Comparison of ENCODE assay signal across 27 cellular contexts in the genomic region with DNA sequence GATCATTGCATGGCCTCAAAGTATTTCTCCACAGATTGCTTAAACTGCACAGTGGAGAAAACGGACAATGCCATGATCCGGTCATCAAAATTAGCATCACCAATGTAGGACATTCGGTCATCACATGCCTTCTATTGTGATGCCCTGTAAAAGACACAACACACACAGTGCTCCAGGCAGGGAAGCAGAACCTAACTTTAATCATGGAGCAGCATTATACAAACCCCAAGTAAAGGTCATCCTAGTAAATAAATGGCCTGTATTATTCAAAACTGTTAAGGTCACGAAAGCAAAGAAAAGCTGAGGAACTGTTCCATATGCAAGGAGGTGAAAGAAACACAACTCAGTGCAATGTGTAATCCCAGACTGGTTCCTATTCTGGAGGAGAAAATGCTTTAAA. TPM values are rescaled to one million over a fixed set of nuclear protein-coding genes. Genes with fewer than 3 reads are reported as not detected.
A peak's percentile ranks its signal among the peaks of the same experiment; 100 is the strongest.
DNase-seq lines count a peak whose midpoint lies in the region; FAIRE-seq and TF ChIP-seq lines count a peak whose summit lies in the region.
"Had no signal": no experiment of that assay in that cellular context is flagged by ENCODE, and none has a peak within 500 bp of the region (broad histone marks: within the 10 kb centered on the region; RNA-seq: fewer than 3 reads in every experiment).

No MANE protein-coding gene starts in this region.

- peaks cover 10% of the 10 kb centered on the region for H3K27me3 Mint-ChIP-seq in neural crest cell (ENCODE audit: low read depth)
- peaks cover 3% of the 10 kb centered on the region for H3K27me3 Mint-ChIP-seq in activated naive CD4-positive, alpha-beta T cell treated with anti-CD3 and anti-CD28 coated beads for 36 hours (ENCODE audit: low read depth)

- H3K23me2 ChIP-seq in H1 (ENCODE audit: low read depth, low read length) = peaks cover 4% of the 10 kb centered on the region

- POLR2A ChIA-PET in H1 (lab: Charles Lee; ENCODE audit: partially characterized antibody) = no interaction called here

- H3K23ac ChIP-seq in H1 (ENCODE audit: insufficient read length) = no peak overlapping the region

- no peak overlapping the region for H2BK20ac ChIP-seq in H1 (ENCODE audit: low read length)

- H2BK5ac ChIP-seq in H1 (ENCODE audit: low read depth, low read length) = no peak overlapping the region

- H2AFZ ChIP-seq in H1 (ENCODE audit: low read length) = 0 out of 2 replicates have a peak overlapping the region, but pooled peaks have one; percentile 35

- H3K14ac ChIP-seq in H1 (ENCODE audit: insufficient read length) = no peak overlapping the region

- no peak overlapping the region for H2BK12ac ChIP-seq in H1 (ENCODE audit: low read depth, low read length)

- no peak for TF ChIP-seq EP300 in H1 (IDR thresholded peaks at IDR 0.05; ENCODE audit: borderline replicate concordance in 1 of 2, low read depth in 2 of 2, low read length in 2 of 2)

- DNase-seq in SK-MEL-5 (ENCODE audit: low read depth, low spot score) (peak; percentile 68), H1 (ENCODE audit: low read depth in 1 of 2, low spot score in 2 of 2) (no peak), neural crest cell (ENCODE audit: low read depth, low spot score) (no peak), urothelium cell line (ENCODE audit: low spot score) (no peak)
- DNase-seq in activated T-cell treated with anti-CD3 and anti-CD28 coated beads, Interleukin-2, amount 50 U/mL, for 1 hour = no peak
- DNase-seq in activated naive CD4-positive, alpha-beta T cell treated with anti-CD3 and anti-CD28 coated beads for 36 hours = no peak
- DNase-seq in activated naive CD4-positive, alpha-beta T cell treated with anti-CD3 and anti-CD28 coated beads, Interleukin-2, amount 50 U/mL, for 16 hours = no peak
- DNase-seq: AML-193; Caco-2; Calu3; CD4-positive, alpha-beta T cell; CD8-positive, alpha-beta T cell; DMS153; DMS53; DMS79; DND-41; EL; GDM1 had no signal

- H3K9me3 ChIP-seq in H1 (ENCODE audit: insufficient read depth in 2 of 2, low read depth in 1 of 2, low read length in 1 of 2) = no peaks in the 10 kb centered on the region; a peak in 1 of 4 replicates
- H3K9me3 ChIP-seq: A549, Caco-2 had no signal

- H3K27ac Mint-ChIP-seq in neural crest cell (ENCODE audit: unreplicated experiment) = no peak overlapping the region
- H3K27ac Mint-ChIP-seq in activated naive CD4-positive, alpha-beta T cell treated with anti-CD3 and anti-CD28 coated beads for 36 hours = no peak overlapping the region
- H3K27ac Mint-ChIP-seq: B cell; CD4-positive, alpha-beta T cell; CD8-positive, alpha-beta T cell had no signal

- no peak overlapping the region for H2BK15ac ChIP-seq in H1 (ENCODE audit: low read length)

- no peak overlapping the region for H3K4ac ChIP-seq in H1 (replicated peaks; ENCODE audit: insufficient read length, low read depth, low read length)

- H3K4me1 ChIP-seq in H1 (replicated peaks in 1 of 4; ENCODE audit: control insufficient read depth in 3 of 4, insufficient read depth in 4 of 4, low read length in 3 of 4) = no peaks in the 10 kb centered on the region
- H3K4me1 ChIP-seq: Caco-2 had no signal

- H4K8ac ChIP-seq in H1 (ENCODE audit: extremely low read depth, insufficient read depth, low read length) = no peak overlapping the region

- no peak overlapping the region for H3K4me2 ChIP-seq in H1 (ENCODE audit: insufficient read depth in 1 of 2, low read depth in 2 of 2, low read length in 2 of 2)
- H3K4me2 ChIP-seq: A549; BLaER1 treated with 17β-estradiol and CSF1 and Interleukin-3, amounts not matched to agents 10 nM and 100 nM had no signal

- 84% methylated on average over 4 of the region's 4 CpGs; no CpG with 5 or more reads in 1 of the 2 experiments for WGBS in H1 (ENCODE audit: extremely low coverage in 1 of 2, insufficient coverage in 1 of 2, insufficient read length in 1 of 2, insufficient replicate concordance in 2 of 2, low coverage in 1 of 2, low lambda C conversion rate in 2 of 2, missing lambda C conversion rate in 1 of 2), 2 experiments

- H3K9ac ChIP-seq in H1 (replicated peaks in 1 of 4; ENCODE audit: extremely low read depth in 1 of 4, low read depth in 3 of 4, low read length in 3 of 4) = 0 out of 7 replicates have a peak overlapping the region, but pooled peaks of 1 of the 4 experiments have one; percentile 11
- H3K9ac ChIP-seq: BLaER1 treated with 17β-estradiol and CSF1 and Interleukin-3, amounts not matched to agents 10 nM and 100 nM had no signal

- no peak overlapping the region for H3K4me3 ChIP-seq in H1 (ENCODE audit: extremely low read depth in 1 of 4, insufficient read depth in 2 of 4, low read depth in 3 of 4, low read length in 4 of 4)
- H3K4me3 ChIP-seq: A549; BLaER1 treated with 17β-estradiol and CSF1 and Interleukin-3, amounts not matched to agents 10 nM and 100 nM; GM12878 had no signal

- TF ChIP-seq CTCF in H1 (IDR thresholded peaks at IDR 0.05; ENCODE audit: control extremely low read depth in 1 of 3, insufficient read depth in 1 of 3, low read depth in 1 of 3, low read length in 3 of 3) (no peak), neural crest cell (conservative IDR thresholded peaks at IDR 0.05) (no peak)

- FAIRE-seq in H1 (lab: Jason Lieb, UNC) (no peak), urothelium cell line (lab: Jason Lieb, UNC) (peak; percentile 56)
- FAIRE-seq: A549, D721Med, GM12878, GM12892, GM18507 had no signal

- no peak overlapping the region for H2BK120ac ChIP-seq in H1 (replicated peaks; ENCODE audit: low read depth, low read length)

- H3K4me3 Mint-ChIP-seq in neural crest cell = peak overlapping the region; percentile 17
- no peak overlapping the region for H3K4me3 Mint-ChIP-seq in activated naive CD4-positive, alpha-beta T cell treated with anti-CD3 and anti-CD28 coated beads for 36 hours
- H3K4me3 Mint-ChIP-seq: B cell; CD4-positive, alpha-beta T cell; CD8-positive, alpha-beta T cell had no signal

- no peaks in the 10 kb centered on the region for H3K36me3 ChIP-seq in H1 (ENCODE audit: control insufficient read depth in 2 of 4, insufficient read depth in 4 of 4, low read length in 3 of 4)
- H3K36me3 ChIP-seq: BLaER1 treated with 17β-estradiol and CSF1 and Interleukin-3, amounts not matched to agents 10 nM and 100 nM had no signal

- in situ Hi-C loops in SK-MEL-5 (cut with HindIII; ENCODE audit: low pct_unique_long_range_greater_than_20kb, low sequenced_read_pairs) = no loop called here

- peaks cover 4% of the 10 kb centered on the region for H3K36me3 Mint-ChIP-seq in neural crest cell (ENCODE audit: low read depth)
- peaks cover 3% of the 10 kb centered on the region for H3K36me3 Mint-ChIP-seq in activated naive CD4-positive, alpha-beta T cell treated with anti-CD3 and anti-CD28 coated beads for 36 hours (ENCODE audit: low read depth)

- H3K27me3 ChIP-seq in H1 (replicated peaks in 1 of 4; ENCODE audit: control insufficient read depth in 3 of 4, extremely low read depth in 1 of 4, insufficient read depth in 3 of 4, low read length in 3 of 4) = no peaks in the 10 kb centered on the region; a peak in 1 of 7 replicates
- H3K27me3 ChIP-seq: BLaER1 treated with 17β-estradiol and CSF1 and Interleukin-3, amounts not matched to agents 10 nM and 100 nM had no signal

- intact Hi-C loops in activated naive CD4-positive, alpha-beta T cell treated with anti-CD3 and anti-CD28 coated beads for 36 hours (cut with micrococcal nuclease) = no loop called here

- no peak overlapping the region for H3K18ac ChIP-seq in H1 (ENCODE audit: extremely low read depth, low read length)

- H3K4me1 Mint-ChIP-seq in neural crest cell = peaks cover 24% of the 10 kb centered on the region
- H3K4me1 Mint-ChIP-seq in activated naive CD4-positive, alpha-beta T cell treated with anti-CD3 and anti-CD28 coated beads for 36 hours (ENCODE audit: low read depth) = peaks cover 10% of the 10 kb centered on the region

- no peak overlapping the region for H3K56ac ChIP-seq in H1 (replicated peaks; ENCODE audit: insufficient read length, low read depth, low read length)

- H4K5ac ChIP-seq in H1 (ENCODE audit: insufficient read length, low read depth, low read length) = no peak overlapping the region

- no peak overlapping the region for H2AK5ac ChIP-seq in H1 (ENCODE audit: low read depth, low read length)

- TF ChIP-seq RAD21 in H1 (IDR thresholded peaks at IDR 0.05 in 1 of 2, conservative IDR thresholded peaks at IDR 0.05 in 1 of 2; ENCODE audit: low read depth in 2 of 2, low read length in 2 of 2) = no peak

- no peaks in the 10 kb centered on the region for H3K9me3 Mint-ChIP-seq in neural crest cell
- H3K9me3 Mint-ChIP-seq in activated naive CD4-positive, alpha-beta T cell treated with anti-CD3 and anti-CD28 coated beads for 36 hours = no peaks in the 10 kb centered on the region
- H3K9me3 Mint-ChIP-seq: CD8-positive, alpha-beta T cell had no signal

- H4K20me1 ChIP-seq in H1 (replicated peaks in 1 of 2; ENCODE audit: control insufficient read depth in 1 of 2, insufficient read depth in 2 of 2, low read length in 2 of 2) = no peaks in the 10 kb centered on the region
- H4K20me1 ChIP-seq: BLaER1 treated with 17β-estradiol and CSF1 and Interleukin-3, amounts not matched to agents 10 nM and 100 nM had no signal

- H3K79me2 ChIP-seq in H1 (ENCODE audit: control insufficient read depth in 1 of 2, insufficient read depth in 2 of 2, low read length in 2 of 2) = no peaks in the 10 kb centered on the region

- H4K91ac ChIP-seq in H1 (replicated peaks; ENCODE audit: insufficient read length, low read length) = no peak overlapping the region

- H3K27ac ChIP-seq in H1 (ENCODE audit: low read depth, low read length) = no peak overlapping the region
- H3K27ac ChIP-seq: 22Rv1; A549; BLaER1 treated with 17β-estradiol and CSF1 and Interleukin-3, amounts not matched to agents 10 nM and 100 nM; C4-2B had no signal

- no peak for TF ChIP-seq POLR2A in H1 (IDR thresholded peaks at IDR 0.05; ENCODE audit: control extremely low read depth in 1 of 2, low read depth in 2 of 2, low read length in 2 of 2)

- CTCF ChIA-PET in H1 (lab: Charles Lee; ENCODE audit: partially characterized antibody) = no interaction called here
- CTCF ChIA-PET in activated naive CD4-positive, alpha-beta T cell treated with anti-CD3 and anti-CD28 coated beads for 36 hours (lab: Charles Lee) = no interaction called here

- no peaks in the 10 kb centered on the region for H3K79me1 ChIP-seq in H1 (ENCODE audit: low read depth, low read length)

RNA-seq across cellular contexts. Expression of a gene that starts 42.2 kb away (rescaled TPM):
- 57.0 and 59.9 TPM in 2 replicates for total RNA-seq in SK-MEL-5 (2014; rRNA removed; shearing (Covaris generic))
- polyA plus RNA-seq in SK-MEL-5 (2015; cell fraction: cytosol; rRNA removed) = 35.3 and 36.8 TPM in 2 replicates
- polyA plus RNA-seq in SK-MEL-5 (2015; cell fraction: nucleus; rRNA removed) = 120 and 132 TPM in 2 replicates
- total RNA-seq in H1 (2021; fragmentation: NEBNext Ultra II Directional; extraction: Animal tissue kit (Norgen Biotek cat#: 25700)) = 11.2 and 11.6 TPM in 2 replicates
- polyA plus RNA-seq in H1 (2011; rRNA removed) = 9.1 and 11.8 TPM in 2 replicates
- 13.9 TPM for polyA plus RNA-seq in H1 (2011; cell fraction: cytosol; rRNA removed)
- polyA plus RNA-seq in H1 (2011; cell fraction: nucleus; rRNA removed) = 5.8 TPM
- 6.2 to 9.2 TPM (median 7.3 TPM) in 4 replicates for polyA plus RNA-seq in H1 (2012, experiment 1 of 2)
- polyA plus RNA-seq in H1 (2012, experiment 2 of 2) = 1.5 TPM
- polyA plus RNA-seq in H1 (2013, experiment 1 of 2) = 9.9 TPM
- polyA plus RNA-seq in H1 (2013, experiment 2 of 2) = 9.9 TPM
- 7.1 and 12.7 TPM in 2 replicates for polyA minus RNA-seq in H1 (2011; rRNA and poly(A)+ RNA removed)
- 3.8 TPM for polyA minus RNA-seq in H1 (2011; cell fraction: cytosol; rRNA and poly(A)+ RNA removed)
- 10.1 TPM for polyA minus RNA-seq in H1 (2011; cell fraction: nucleus; rRNA and poly(A)+ RNA removed)
- 10.0 and 10.5 TPM in 2 replicates for total RNA-seq in neural crest cell
- 10 to 100 TPM; 14.0 to 15.5 TPM for total RNA-seq in activated naive CD4-positive, alpha-beta T cell treated with anti-CD3 and anti-CD28 coated beads for 36 hours

RNA-seq across cellular contexts. Expression of a gene that starts 47.9 kb away (rescaled TPM):
- total RNA-seq in SK-MEL-5 (2014; rRNA removed; shearing (Covaris generic)) = 16.6 and 18.0 TPM in 2 replicates
- 6.5 and 9.5 TPM in 2 replicates for polyA plus RNA-seq in SK-MEL-5 (2015; cell fraction: cytosol; rRNA removed)
- polyA plus RNA-seq in SK-MEL-5 (2015; cell fraction: nucleus; rRNA removed) = 17.9 and 18.9 TPM in 2 replicates
- 4.7 and 4.8 TPM in 2 replicates for total RNA-seq in H1 (2021; fragmentation: NEBNext Ultra II Directional; extraction: Animal tissue kit (Norgen Biotek cat#: 25700))
- polyA plus RNA-seq in H1 (2011; rRNA removed) = 1.1 and 1.8 TPM in 2 replicates
- 1.8 TPM for polyA plus RNA-seq in H1 (2011; cell fraction: cytosol; rRNA removed)
- polyA plus RNA-seq in H1 (2011; cell fraction: nucleus; rRNA removed) = 1.4 TPM
- polyA plus RNA-seq in H1 (2012, experiment 1 of 2) = 1.5 to 2.6 TPM (median 1.8 TPM) in 4 replicates
- polyA plus RNA-seq in H1 (2012, experiment 2 of 2) = 0.18 TPM
- 3.8 TPM for polyA plus RNA-seq in H1 (2013, experiment 1 of 2)
- 4.3 TPM for polyA plus RNA-seq in H1 (2013, experiment 2 of 2)
- 5.2 and 7.7 TPM in 2 replicates for polyA minus RNA-seq in H1 (2011; rRNA and poly(A)+ RNA removed)
- 2.7 TPM for polyA minus RNA-seq in H1 (2011; cell fraction: cytosol; rRNA and poly(A)+ RNA removed)
- polyA minus RNA-seq in H1 (2011; cell fraction: nucleus; rRNA and poly(A)+ RNA removed) = 9.6 TPM
- 6.6 TPM in 2 replicates for total RNA-seq in neural crest cell
- total RNA-seq in activated naive CD4-positive, alpha-beta T cell treated with anti-CD3 and anti-CD28 coated beads for 36 hours = 1 to 10 TPM; 5.6 to 5.7 TPM
